ENCODE assay signal across 9 cellular contexts in genomic region chr15:57895291-57895690, GRCh38.
"Had no signal": no experiment of that assay in that cellular context is flagged by ENCODE, and none has a peak within 500 bp of the region (broad histone marks: within the 10 kb centered on the region; RNA-seq: fewer than 3 reads in every experiment).

No MANE protein-coding gene starts in this region.

- H3K4me3 Mint-ChIP-seq: GM23338, H9, HFFc6 had no signal

- H3K4me1 ChIP-seq: HAP-1 had no signal

- H3K4me2 ChIP-seq: GM23338 had no signal

- H3K9me3 ChIP-seq: HAP-1 had no signal

- H3K36me3 ChIP-seq: HAP-1 had no signal

- ATAC-seq: GM23338, HCT116 had no signal

- H3K9me3 Mint-ChIP-seq: GM23338, H9 had no signal

- H3K4me1 Mint-ChIP-seq: GM23338, H9 had no signal

- H2AFZ ChIP-seq: GM23248, GM23338 had no signal

- H3K27ac ChIP-seq: GM23248 had no signal

- H3K27ac Mint-ChIP-seq: GM23338, H9, HFFc6 had no signal

- H3K4me3 ChIP-seq: GM23248, GM23338, HAP-1 had no signal

- H3K9ac ChIP-seq: GM23248 had no signal

- DNase-seq: GM23248, GOT3, H7, H9, HCEC 1CT, HFFc6 had no signal
